19 cellular contexts compared by ENCODE assay signal in genomic region chr2:10547663-10548384, GRCh38.
A peak's percentile ranks its signal among the peaks of the same experiment; 100 is the strongest.
DNase-seq lines count a peak whose midpoint lies in the region; ATAC-seq and TF ChIP-seq lines count a peak whose summit lies in the region.
"Had no signal": no experiment of that assay in that cellular context is flagged by ENCODE, and none has a peak within 500 bp of the region (broad histone marks: within the 10 kb centered on the region; RNA-seq: fewer than 3 reads in every experiment).

No MANE protein-coding gene starts in this region.

- H3K4me1 ChIP-seq in iPS-18a (ENCODE audit: control insufficient read depth, low read depth, low read length) = peaks cover 11% of the 10 kb centered on the region
- H3K4me1 ChIP-seq: Peyer's patch had no signal

- peaks cover 48% of the 10 kb centered on the region for H3K27me3 Mint-ChIP-seq in stimulated activated naive CD8-positive, alpha-beta T cell treated with anti-CD3 and anti-CD28 coated beads, Interleukin-15, amount 100 ng/mL, for 72 hours
- no peaks in the 10 kb centered on the region; the same call in 1 of the 2 replicates for H3K27me3 Mint-ChIP-seq in WTC11 (ENCODE audit: low read depth)
- peaks cover 44 to 48% of the 10 kb centered on the region in 2 donors for H3K27me3 Mint-ChIP-seq in stimulated activated naive B cell treated with anti-CD40 and anti-IgM and Interleukin-4, amounts not matched to agents 10 μg/mL and 1 μg/mL and 100 μg/mL, for 72 hours

- H3K27ac Mint-ChIP-seq in stimulated activated naive CD8-positive, alpha-beta T cell treated with anti-CD3 and anti-CD28 coated beads, Interleukin-15, amount 100 ng/mL, for 72 hours = no peak overlapping the region
- H3K27ac Mint-ChIP-seq in WTC11 = no peak overlapping the region
- no peak overlapping the region for H3K27ac Mint-ChIP-seq in stimulated activated naive B cell treated with anti-CD40 and anti-IgM and Interleukin-4, amounts not matched to agents 10 μg/mL and 1 μg/mL and 100 μg/mL, for 72 hours
- H3K27ac Mint-ChIP-seq: CD4-positive, CD25-positive, alpha-beta regulatory T cell had no signal

- H3K27me3 ChIP-seq in iPS-18a (ENCODE audit: control insufficient read depth, insufficient read depth, low read length) = peaks cover 10% of the 10 kb centered on the region
- H3K27me3 ChIP-seq: Peyer's patch had no signal

- H3K9me3 ChIP-seq in iPS-18a (ENCODE audit: control insufficient read depth, low read depth, low read length) = no peaks in the 10 kb centered on the region
- H3K9me3 ChIP-seq: Peyer's patch, SK-N-SH had no signal

- H3K36me3 ChIP-seq in iPS-18a (ENCODE audit: control insufficient read depth, low read depth, low read length) = no peaks in the 10 kb centered on the region
- H3K36me3 ChIP-seq: Peyer's patch had no signal

- no peak overlapping the region for H3K9ac ChIP-seq in iPS-18a (ENCODE audit: low read length)
- H3K9ac ChIP-seq: SK-N-SH had no signal

- CTCF ChIA-PET in WTC11 (lab: Charles Lee) = interaction anchor here (1.0 to 2.0 kb wide), 5 partner anchors 26 to 770 kb away, joined by 3 to 6 read pairs (median 3); no protein-coding TSS in a partner anchor

- TF ChIP-seq CTCF in WTC11 (IDR thresholded peaks at IDR 0.05) = no peak

- peak overlapping the region; percentile 9 for H3K4me3 ChIP-seq in iPS-18a (ENCODE audit: low read length)
- H3K4me3 ChIP-seq: Peyer's patch had no signal

- no peak overlapping the region for H3K27ac ChIP-seq in iPS-18a (ENCODE audit: low read length)
- H3K27ac ChIP-seq: Peyer's patch had no signal

- peaks cover 44% of the 10 kb centered on the region for H3K4me1 Mint-ChIP-seq in stimulated activated naive CD8-positive, alpha-beta T cell treated with anti-CD3 and anti-CD28 coated beads, Interleukin-15, amount 100 ng/mL, for 72 hours
- peaks cover 24% of the 10 kb centered on the region for H3K4me1 Mint-ChIP-seq in WTC11
- peaks cover 2 to 15% of the 10 kb centered on the region in 2 donors for H3K4me1 Mint-ChIP-seq in stimulated activated naive B cell treated with anti-CD40 and anti-IgM and Interleukin-4, amounts not matched to agents 10 μg/mL and 1 μg/mL and 100 μg/mL, for 72 hours

- no peak for DNase-seq in stimulated activated naive CD8-positive, alpha-beta T cell treated with anti-CD3 and anti-CD28 coated beads, Interleukin-15, amount 100 ng/mL, for 72 hours
- no peak for DNase-seq in stimulated activated naive CD8-positive, alpha-beta T cell treated with anti-CD3 and anti-CD28 coated beads, Interleukin-15, Interleukin-2, amounts not matched to agents 100 U/mL and 50 U/mL, for 24 hours
- no peak for DNase-seq in WTC11 (ENCODE audit: low spot score)
- no peak for DNase-seq in stimulated activated naive B cell treated with anti-CD40 and anti-IgM and Interleukin-4, amounts not matched to agents 10 μg/mL and 1 μg/mL and 100 μg/mL, for 72 hours
- DNase-seq: DMS53, KG1, NCI-H1105 treated with DMSO at 0.1 percent for 48 hours, NCI-H187, NCI-H446, NCI-H748 treated with DMSO at 0.1 percent for 48 hours, Right ventricle myocardium superior had no signal

- no peak for ATAC-seq in stimulated activated naive CD8-positive, alpha-beta T cell treated with anti-CD3 and anti-CD28 coated beads, Interleukin-15, amount 100 ng/mL, for 72 hours
- no peak for ATAC-seq in stimulated activated naive CD8-positive, alpha-beta T cell treated with anti-CD3 and anti-CD28 coated beads, Interleukin-15, Interleukin-2, amounts not matched to agents 100 U/mL and 50 U/mL, for 24 hours
- peak; percentile 33; the same call in 1 of the 2 replicates for ATAC-seq in WTC11
- ATAC-seq in stimulated activated naive B cell treated with anti-CD40 and anti-IgM and Interleukin-4, amounts not matched to agents 10 μg/mL and 1 μg/mL and 100 μg/mL, for 72 hours (replicated peaks) = peak; percentile 58 to 62
- ATAC-seq in GM21737 (IDR thresholded peaks at IDR 0.05; ENCODE audit: unreplicated experiment) = no peak
- no peak for ATAC-seq in GM19328 (IDR thresholded peaks at IDR 0.05; ENCODE audit: unreplicated experiment)
- no peak for ATAC-seq in HG02973 (IDR thresholded peaks at IDR 0.05; ENCODE audit: unreplicated experiment)

- POLR2A ChIA-PET in WTC11 (lab: Charles Lee) = interaction anchor here (0.6 kb wide), 1 partner anchor 686 kb away, joined by 3 read pairs; no protein-coding TSS in a partner anchor

- H3K9me3 Mint-ChIP-seq in stimulated activated naive CD8-positive, alpha-beta T cell treated with anti-CD3 and anti-CD28 coated beads, Interleukin-15, amount 100 ng/mL, for 72 hours = no peaks in the 10 kb centered on the region
- H3K9me3 Mint-ChIP-seq in WTC11 = no peaks in the 10 kb centered on the region
- H3K9me3 Mint-ChIP-seq in stimulated activated naive B cell treated with anti-CD40 and anti-IgM and Interleukin-4, amounts not matched to agents 10 μg/mL and 1 μg/mL and 100 μg/mL, for 72 hours = peaks cover 0 to 1% of the 10 kb centered on the region in 2 donors
- H3K9me3 Mint-ChIP-seq: H9 had no signal

- no peaks in the 10 kb centered on the region for H3K36me3 Mint-ChIP-seq in WTC11
- H3K36me3 Mint-ChIP-seq in stimulated activated naive B cell treated with anti-CD40 and anti-IgM and Interleukin-4, amounts not matched to agents 10 μg/mL and 1 μg/mL and 100 μg/mL, for 72 hours = no peaks in the 10 kb centered on the region
- H3K36me3 Mint-ChIP-seq: CD4-positive, CD25-positive, alpha-beta regulatory T cell had no signal

- H3K4me3 Mint-ChIP-seq in stimulated activated naive CD8-positive, alpha-beta T cell treated with anti-CD3 and anti-CD28 coated beads, Interleukin-15, amount 100 ng/mL, for 72 hours = peak overlapping the region; percentile 4 to 36
- no peak overlapping the region for H3K4me3 Mint-ChIP-seq in WTC11
- no peak overlapping the region for H3K4me3 Mint-ChIP-seq in stimulated activated naive B cell treated with anti-CD40 and anti-IgM and Interleukin-4, amounts not matched to agents 10 μg/mL and 1 μg/mL and 100 μg/mL, for 72 hours
- H3K4me3 Mint-ChIP-seq: CD4-positive, CD25-positive, alpha-beta regulatory T cell had no signal

TF ChIP-seq in WTC11, 78 proteins besides CTCF, POLR2A, EP300 and RAD21:
- TF ChIP-seq ZNF512 (CRISPR knock-in tag; IDR thresholded peaks at IDR 0.05; ENCODE audit: borderline replicate concordance) = no peak
- peak; percentile 84 for TF ChIP-seq USF1 (CRISPR knock-in tag; IDR thresholded peaks at IDR 0.05)
- no peak for TF ChIP-seq PRDM15 (CRISPR knock-in tag; IDR thresholded peaks at IDR 0.05)
- peak; percentile 88 for TF ChIP-seq USF2 (CRISPR knock-in tag; IDR thresholded peaks at IDR 0.05)

Comparison
In these comparisons a context has a peak if more than half of its experiments do, and no peak if none do; other contexts are left out.
1. ATAC-seq: peak in WTC11 (single experiment) and stimulated activated naive B cell treated with anti-CD40 and anti-IgM and Interleukin-4, amounts not matched to agents 10 μg/mL and 1 μg/mL and 100 μg/mL, for 72 hours (2 of 2); none in stimulated activated naive CD8-positive, alpha-beta T cell treated with anti-CD3 and anti-CD28 coated beads, Interleukin-15, amount 100 ng/mL, for 72 hours (single experiment), stimulated activated naive CD8-positive, alpha-beta T cell treated with anti-CD3 and anti-CD28 coated beads, Interleukin-15, Interleukin-2, amounts not matched to agents 100 U/mL and 50 U/mL, for 24 hours (single experiment), GM21737 (single experiment), GM19328 (single experiment) and HG02973 (single experiment).
2. H3K4me3 Mint-ChIP-seq: peak in stimulated activated naive CD8-positive, alpha-beta T cell treated with anti-CD3 and anti-CD28 coated beads, Interleukin-15, amount 100 ng/mL, for 72 hours (2 of 2); none in WTC11 (single experiment) and stimulated activated naive B cell treated with anti-CD40 and anti-IgM and Interleukin-4, amounts not matched to agents 10 μg/mL and 1 μg/mL and 100 μg/mL, for 72 hours (0 of 2).